7 cellular contexts compared by ENCODE assay signal in the genomic region with DNA sequence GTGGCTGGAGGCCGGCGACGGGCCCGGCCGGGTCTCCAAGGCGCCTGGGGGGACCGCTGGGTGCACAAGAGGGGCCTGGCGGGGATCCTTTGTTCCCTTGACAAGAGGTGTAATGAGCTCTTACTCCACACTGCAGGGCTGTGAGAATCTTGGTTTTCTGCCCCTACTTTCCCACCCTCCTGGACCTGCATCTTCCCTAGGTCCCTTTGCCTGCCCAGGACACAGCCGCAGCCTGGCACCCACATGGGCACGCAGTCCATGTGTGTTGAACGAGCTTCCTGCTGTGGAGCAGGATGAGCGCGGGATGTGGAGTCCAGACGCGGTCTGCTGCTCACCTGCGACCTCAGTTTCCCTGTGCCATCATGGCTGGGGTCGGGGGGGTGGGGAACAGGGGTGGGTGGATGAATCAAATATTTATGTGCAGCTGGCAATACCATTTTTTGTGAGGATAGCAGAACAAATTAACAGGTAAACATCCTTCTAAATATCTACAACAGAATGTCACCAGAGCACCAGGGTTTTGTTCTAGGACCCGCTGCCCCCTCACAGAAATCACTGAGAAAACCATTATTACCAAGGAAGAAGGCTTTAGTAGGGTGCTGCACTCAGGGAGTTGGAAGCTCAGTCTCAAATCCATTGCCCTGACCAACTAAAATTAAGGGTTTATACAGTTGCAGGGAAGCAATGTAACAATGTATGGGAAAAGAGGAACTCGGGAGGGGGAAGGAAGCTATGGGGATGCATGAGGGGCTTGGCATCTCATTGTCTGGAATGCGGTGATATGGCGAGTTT. TPM values are rescaled to one million over a fixed set of nuclear protein-coding genes. Genes with fewer than 3 reads are reported as not detected.
DNase-seq lines count a peak whose midpoint lies in the region; ATAC-seq and TF ChIP-seq lines count a peak whose summit lies in the region.

No MANE protein-coding gene starts in this region.

- no peak for DNase-seq in IMR-90
- DNase-seq in mammary epithelial cell = no peak
- DNase-seq in HCEC 1CT = no peak
- no peak for DNase-seq in kidney tubule cell (ENCODE audit: low spot score)
- no peak for DNase-seq in NCI-H526 treated with DMSO at 0.1 percent for 48 hours (lab: John Stamatoyannopoulos, UW)

- H4K8ac ChIP-seq in IMR-90 (ENCODE audit: low read depth in 2 of 2, low read length in 2 of 2) = peak overlapping the region; percentile 67 to 95

- no peak; the same call in 1 of the 2 replicates for TF ChIP-seq RAD21 in IMR-90 (IDR thresholded peaks at IDR 0.05; ENCODE audit: low read length)

- TF ChIP-seq POLR2A in IMR-90 (IDR thresholded peaks at IDR 0.05; ENCODE audit: low read depth, low read length) = no peak

- intact Hi-C loops in IMR-90 (cut with micrococcal nuclease) (no loop called here), mammary epithelial cell (cut with micrococcal nuclease) (loop anchor here (2.0 kb wide), 1 partner anchor 75 kb away; no protein-coding TSS in a partner anchor)

- dilution Hi-C loops in IMR-90 (cut with HindIII; ENCODE audit: low sequenced_read_pairs, unreplicated experiment) = no loop called here
- dilution Hi-C loops in mammary epithelial cell (cut with HindIII; ENCODE audit: low sequenced_read_pairs) = loop anchor here (5.0 kb wide), 1 partner anchor 62 kb away; no protein-coding TSS in a partner anchor

- no peak overlapping the region for H3K18ac ChIP-seq in IMR-90 (ENCODE audit: low read depth, low read length)

- BruUV-seq in IMR-90 (replicated peaks; lab: Mats Ljungman, UMichigan) = no TSS peak
- no TSS peak for BruUV-seq in mammary epithelial cell (replicated peaks; lab: Mats Ljungman, UMichigan)

- peak; percentile 14 for ATAC-seq in GM18868 (IDR thresholded peaks at IDR 0.05; ENCODE audit: unreplicated experiment)
- ATAC-seq in IMR-90 (ENCODE audit: low read depth) = peak; percentile 8

- in situ Hi-C loops in IMR-90 (cut with MboI; ENCODE audit: low sequenced_read_pairs) (no loop called here), mammary epithelial cell (cut with MboI; ENCODE audit: low sequenced_read_pairs in 2 of 2) (no loop called here)

- H2AK5ac ChIP-seq in IMR-90 (ENCODE audit: low read depth, low read length) = 0 out of 2 replicates have a peak overlapping the region, but pooled peaks have one; percentile 3

- H2AFZ ChIP-seq in IMR-90 (replicated peaks; ENCODE audit: low read length, poor library complexity) = peak overlapping the region; percentile 99
- H2AFZ ChIP-seq in mammary epithelial cell (ENCODE audit: low read depth, low read length) = peak overlapping the region; percentile 97

- H3K9me1 ChIP-seq in IMR-90 (ENCODE audit: insufficient read depth, low read length) = peaks cover 3% of the 10 kb centered on the region; the same call in 1 of the 2 replicates

- no peak overlapping the region for H3K56ac ChIP-seq in IMR-90 (ENCODE audit: extremely low read depth, insufficient read depth, low read length)

- H3K36me3 ChIP-seq in IMR-90 (ENCODE audit: control insufficient read depth, insufficient read depth, low read length) = peaks cover under 1% of the 10 kb centered on the region; the same call in 1 of the 2 replicates
- peaks cover 3% of the 10 kb centered on the region for H3K36me3 ChIP-seq in mammary epithelial cell (ENCODE audit: insufficient read depth, low read length)
- H3K36me3 ChIP-seq in mesodermal cell (ENCODE audit: control insufficient read depth, insufficient read depth, low read length) = peaks cover 5% of the 10 kb centered on the region

- H4K5ac ChIP-seq in IMR-90 (ENCODE audit: low read depth, low read length) = peak overlapping the region; percentile 73

- H3K4me3 ChIP-seq in IMR-90 (ENCODE audit: insufficient read depth, low read depth, low read length) = peak overlapping the region; percentile 60
- H3K4me3 ChIP-seq in mammary epithelial cell (replicated peaks in 1 of 3; ENCODE audit: insufficient read depth in 1 of 3, low read depth in 2 of 3, low read length in 3 of 3) = peak overlapping the region; percentile 61 to 72 (median 62)
- H3K4me3 ChIP-seq in mesodermal cell (ENCODE audit: extremely low read depth, insufficient read depth, low read length, poor library complexity, severe bottlenecking) = peak overlapping the region; percentile 72

- H3K4me1 ChIP-seq in IMR-90 (ENCODE audit: control insufficient read depth, insufficient read depth, low read length) = peaks cover 2% of the 10 kb centered on the region; the same call in 1 of the 2 replicates
- H3K4me1 ChIP-seq in mammary epithelial cell (ENCODE audit: insufficient read depth, low read length) = peaks cover 10% of the 10 kb centered on the region
- H3K4me1 ChIP-seq in mesodermal cell (ENCODE audit: control insufficient read depth, insufficient read depth, low read length, poor library complexity, severe bottlenecking) = no peaks in the 10 kb centered on the region

- H3K9ac ChIP-seq in IMR-90 (ENCODE audit: low read depth, low read length) (peak overlapping the region; percentile 84), mammary epithelial cell (ENCODE audit: insufficient read depth, low read length) (peak overlapping the region; percentile 65)

- no peaks in the 10 kb centered on the region for H3K9me3 ChIP-seq in IMR-90 (ENCODE audit: control insufficient read depth, insufficient read depth, low read length)
- H3K9me3 ChIP-seq in mammary epithelial cell (replicated peaks; ENCODE audit: insufficient read depth, low read length) = no peaks in the 10 kb centered on the region
- H3K9me3 ChIP-seq in mesodermal cell (ENCODE audit: control insufficient read depth, low read length) = peaks cover 19% of the 10 kb centered on the region

- peaks cover 8 to 13% of the 10 kb centered on the region in 2 experiments for H3K79me1 ChIP-seq in IMR-90 (ENCODE audit: low read depth in 1 of 2, low read length in 2 of 2)

- H4K91ac ChIP-seq in IMR-90 (ENCODE audit: insufficient read depth, low read depth, low read length) = no peak overlapping the region; the same call in 1 of the 2 replicates

- no peaks in the 10 kb centered on the region for H4K20me1 ChIP-seq in IMR-90 (ENCODE audit: insufficient read depth, low read length)
- no peaks in the 10 kb centered on the region for H4K20me1 ChIP-seq in mammary epithelial cell (ENCODE audit: insufficient read depth, low read length)

- peak overlapping the region; percentile 88 for H3K4me2 ChIP-seq in IMR-90 (ENCODE audit: low read depth, low read length)
- peak overlapping the region; percentile 97 for H3K4me2 ChIP-seq in mammary epithelial cell (ENCODE audit: insufficient read depth, low read depth, low read length)

- no peak overlapping the region for H2BK120ac ChIP-seq in IMR-90 (ENCODE audit: low read depth, low read length)

- H2BK15ac ChIP-seq in IMR-90 (ENCODE audit: low read depth, low read length) = no peak overlapping the region

- peaks cover 24% of the 10 kb centered on the region for H3K79me2 ChIP-seq in mammary epithelial cell (ENCODE audit: insufficient read depth, low read length)

- TF ChIP-seq CTCF in IMR-90 (conservative IDR thresholded peaks at IDR 0.05; ENCODE audit: low read depth, low read length) (no peak; the same call in 1 of the 2 replicates), mammary epithelial cell (conservative IDR thresholded peaks at IDR 0.05 in 1 of 2, IDR thresholded peaks at IDR 0.05 in 1 of 2; ENCODE audit: extremely low read depth in 1 of 2, insufficient read depth in 1 of 2, low read depth in 1 of 2, low read length in 2 of 2) (no peak)

- no peak overlapping the region for H2BK20ac ChIP-seq in IMR-90 (ENCODE audit: low read depth, low read length)

- POLR2A ChIA-PET in IMR-90 (lab: Charles Lee; ENCODE audit: unreplicated experiment) = no interaction called here

- peak overlapping the region; percentile 44 for H2AK9ac ChIP-seq in IMR-90 (replicated peaks; ENCODE audit: low read depth, low read length, poor library complexity)

- H3K4ac ChIP-seq in IMR-90 (ENCODE audit: low read depth, low read length) = peak overlapping the region; percentile 41

- H3K14ac ChIP-seq in IMR-90 (replicated peaks; ENCODE audit: low read depth, low read length) = 0 out of 2 replicates have a peak overlapping the region, but pooled peaks have one; percentile 60

- H3K23ac ChIP-seq in IMR-90 (ENCODE audit: low read depth, low read length) = peak overlapping the region; percentile 24; the same call in 1 of the 2 replicates

- WGBS in IMR-90 (ENCODE audit: extremely low coverage in 2 of 2, insufficient read length in 1 of 2), 2 experiments = 80% methylated on average over 3 of the region's 21 CpGs; no CpG with 5 or more reads in 1 of the 2 experiments
- WGBS in mammary epithelial cell (ENCODE audit: low coverage, missing lambda C conversion rate) = 31% methylated on average over 13 of the region's 21 CpGs
- WGBS in mesodermal cell (ENCODE audit: insufficient coverage in 2 of 2), 2 experiments = 44 to 60% methylated on average over 15 of the region's 21 CpGs

- H3K27ac ChIP-seq in IMR-90 (ENCODE audit: insufficient read depth, low read length) (peak overlapping the region; percentile 56), mammary epithelial cell (ENCODE audit: insufficient read depth, low read depth, low read length) (peak overlapping the region; percentile 65), mesodermal cell (ENCODE audit: low read depth, low read length, severe bottlenecking) (peak overlapping the region; percentile 80)

- CTCF ChIA-PET in IMR-90 (lab: Yijun Ruan, JAX) (no interaction called here), mammary epithelial cell (lab: Charles Lee; ENCODE audit: low non-redundant PET) (interaction anchor here (0.7 kb wide), 1 partner anchor 47 kb away, joined by 4 read pairs; no protein-coding TSS in a partner anchor)

- H3K27me3 ChIP-seq in IMR-90 (ENCODE audit: control insufficient read depth, insufficient read depth, low read length) = no peaks in the 10 kb centered on the region
- H3K27me3 ChIP-seq in mammary epithelial cell (ENCODE audit: insufficient read depth, low read length) = no peaks in the 10 kb centered on the region

- H2BK5ac ChIP-seq in IMR-90 (ENCODE audit: low read depth, low read length, poor library complexity, severe bottlenecking) = no peak overlapping the region

RNA-seq across cellular contexts. Expression of a gene that starts 0.5 kb away (rescaled TPM):
- 13.4 and 20.8 TPM in 2 replicates for total RNA-seq in IMR-90 (2012; rRNA removed)
- 32.8 and 33.2 TPM in 2 replicates for polyA plus RNA-seq in IMR-90 (2012; rRNA removed)
- polyA plus RNA-seq in IMR-90 (2012; cell fraction: cytosol; rRNA removed) = 9.2 and 10.0 TPM in 2 replicates
- 26.8 and 70.4 TPM in 2 replicates for polyA plus RNA-seq in IMR-90 (2012; cell fraction: nucleus; rRNA removed; ENCODE audit: low replicate concordance)
- total RNA-seq in mammary epithelial cell = 10 to 100 TPM; 14.5 to 28.6 TPM
- polyA plus RNA-seq in mammary epithelial cell = 22.5 TPM
- polyA minus RNA-seq in mammary epithelial cell = 28.6 TPM
- 45.3 TPM for polyA plus RNA-seq in mesodermal cell (2013, experiment 1 of 2)
- 45.1 TPM for polyA plus RNA-seq in mesodermal cell (2013, experiment 2 of 2)

RNA-seq across cellular contexts. Expression of a gene that starts 13.5 kb away (rescaled TPM):
- total RNA-seq in IMR-90 (2012; rRNA removed) (2.9 and 5.8 TPM in 2 replicates), mammary epithelial cell (10 to 100 TPM; 12.7 to 41.7 TPM)
- polyA plus RNA-seq in IMR-90 (2012; rRNA removed) (12.6 and 15.4 TPM in 2 replicates), mammary epithelial cell (17.6 TPM)
- polyA plus RNA-seq in IMR-90 (2012; cell fraction: cytosol; rRNA removed) = 9.0 and 16.8 TPM in 2 replicates
- polyA plus RNA-seq in IMR-90 (2012; cell fraction: nucleus; rRNA removed; ENCODE audit: low replicate concordance) = 15.7 and 38.1 TPM in 2 replicates
- polyA minus RNA-seq in mammary epithelial cell = 15.5 TPM
- polyA plus RNA-seq in mesodermal cell (2013, experiment 1 of 2) = 21.3 TPM
- 23.7 TPM for polyA plus RNA-seq in mesodermal cell (2013, experiment 2 of 2)

RNA-seq across cellular contexts. Expression of a gene that starts 47.7 kb away (rescaled TPM):
- total RNA-seq in IMR-90 (2012; rRNA removed) = 21.9 and 27.8 TPM in 2 replicates
- 4.3 and 6.4 TPM in 2 replicates for polyA plus RNA-seq in IMR-90 (2012; rRNA removed)
- polyA plus RNA-seq in IMR-90 (2012; cell fraction: cytosol; rRNA removed) = 1.4 and 2.5 TPM in 2 replicates
- 1.2 and 5.5 TPM in 2 replicates for polyA plus RNA-seq in IMR-90 (2012; cell fraction: nucleus; rRNA removed; ENCODE audit: low replicate concordance)
- total RNA-seq in mammary epithelial cell = 10 to 100 TPM; 22.0 to 23.9 TPM
- 7.5 TPM for polyA plus RNA-seq in mammary epithelial cell
- 24.3 TPM for polyA minus RNA-seq in mammary epithelial cell
- polyA plus RNA-seq in mesodermal cell (2013, experiment 1 of 2) = 20.9 TPM
- 20.3 TPM for polyA plus RNA-seq in mesodermal cell (2013, experiment 2 of 2)
